8 cellular contexts compared by ENCODE assay signal in genomic region chr16:1414532-1415265, GRCh38. TPM values are rescaled to one million over a fixed set of nuclear protein-coding genes. Genes with fewer than 3 reads are reported as not detected.
DNase-seq lines count a peak whose midpoint lies in the region; ATAC-seq and TF ChIP-seq lines count a peak whose summit lies in the region.

UNKL (minus strand) TSS chr16:1414704; CDS start chr16:1414691, 13 bp downstream.

- TF ChIP-seq CTCF in left ventricle myocardium inferior (IDR thresholded peaks at IDR 0.05; ENCODE audit: borderline replicate concordance): no peak
- no peak for TF ChIP-seq CTCF in prostate gland (IDR thresholded peaks at IDR 0.05)
- TF ChIP-seq CTCF in upper lobe of right lung (IDR thresholded peaks at IDR 0.05): no peak

- no peaks in the 10 kb centered on the region for H3K27me3 ChIP-seq in HUES48 (ENCODE audit: control insufficient read depth, insufficient read depth, low read length)
- no peaks in the 10 kb centered on the region for H3K27me3 ChIP-seq in left ventricle myocardium inferior (ENCODE audit: low read depth)
- no peaks in the 10 kb centered on the region for H3K27me3 ChIP-seq in prostate gland (replicated peaks; ENCODE audit: insufficient read depth)
- no peaks in the 10 kb centered on the region for H3K27me3 ChIP-seq in upper lobe of right lung

- ATAC-seq in GM18520 (IDR thresholded peaks at IDR 0.05; ENCODE audit: unreplicated experiment) (peak; percentile 61), upper lobe of right lung (peak; percentile 65)

- WGBS in adipose tissue, 3 donors: 1 to 6% (median 2%) methylated on average over 19 to 70 of the region's 72 CpGs
- 7% methylated on average over 23 of the region's 72 CpGs for WGBS in prostate gland

- intact Hi-C loops in T-helper 1 cell treated with Interleukin-12 subunit alpha and Interleukin-12 subunit beta and Interleukin-4 antibody, amounts not matched to agents 30 ng/mL and 1 ng/mL, for 36 hours (cut with micrococcal nuclease): loop anchor here (1.0 to 5.0 kb wide), 3 partner anchors 52 to 118 kb away; partner anchors contain the start of gene TMEM204
- intact Hi-C loops in left ventricle myocardium inferior (cut with micrococcal nuclease) (no loop called here), prostate gland (cut with DNase I) (loop anchor here (10.0 kb wide), 1 partner anchor 200 kb away; the partner anchor contains the start of genes CRAMP1 and IFT140), upper lobe of right lung (cut with DNase I) (no loop called here)

- H3K36me3 ChIP-seq in HUES48 (ENCODE audit: control insufficient read depth, insufficient read depth, low read length): peaks cover 4% of the 10 kb centered on the region; the same call in 1 of the 2 replicates
- peaks cover 31% of the 10 kb centered on the region for H3K36me3 ChIP-seq in left ventricle myocardium inferior
- peaks cover 0 to 3% of the 10 kb centered on the region in 2 donors for H3K36me3 ChIP-seq in prostate gland
- H3K36me3 ChIP-seq in upper lobe of right lung: peaks cover 20% of the 10 kb centered on the region

- peak within 1 kb of the TSS; percentile 47 for H3K27ac ChIP-seq in HUES48 (ENCODE audit: low read depth, low read length)
- no peak within 1 kb of the TSS for H3K27ac ChIP-seq in adipose tissue (ENCODE audit: low read depth, low read length)
- peak within 1 kb of the TSS; percentile 90 for H3K27ac ChIP-seq in left ventricle myocardium inferior (replicated peaks)
- H3K27ac ChIP-seq in prostate gland: peak within 1 kb of the TSS; percentile 84 to 87
- H3K27ac ChIP-seq in upper lobe of right lung: peak within 1 kb of the TSS; percentile 87

- DNase-seq in 8988T (peak; percentile 80), left ventricle myocardium inferior (peak; percentile 81), prostate gland (ENCODE audit: low spot score) (peak; percentile 64), upper lobe of right lung (peak; percentile 92)

- no peaks in the 10 kb centered on the region for H3K9me3 ChIP-seq in HUES48 (ENCODE audit: control insufficient read depth, insufficient read depth, low read length)
- no peaks in the 10 kb centered on the region for H3K9me3 ChIP-seq in left ventricle myocardium inferior (replicated peaks)
- H3K9me3 ChIP-seq in prostate gland: no peaks in the 10 kb centered on the region
- no peaks in the 10 kb centered on the region for H3K9me3 ChIP-seq in upper lobe of right lung

- H3K4me3 ChIP-seq in HUES48 (ENCODE audit: low read depth, low read length) (peak within 1 kb of the TSS; percentile 69), left ventricle myocardium inferior (peak within 1 kb of the TSS; percentile 96), prostate gland (peak within 1 kb of the TSS; percentile 95 to 98), upper lobe of right lung (peak within 1 kb of the TSS; percentile 88)

- H3K4me1 ChIP-seq in HUES48 (ENCODE audit: control insufficient read depth, insufficient read depth, low read length) (0 out of 2 replicates have a peak, but pooled peaks cover 3% of the 10 kb centered on the region), left ventricle myocardium inferior (peaks cover 49% of the 10 kb centered on the region), prostate gland (replicated peaks) (peaks cover 3% of the 10 kb centered on the region), upper lobe of right lung (peaks cover 12% of the 10 kb centered on the region)

- H3K9ac ChIP-seq in HUES48 (ENCODE audit: low read depth, low read length): no peak within 1 kb of the TSS; the same call in 1 of the 2 replicates

- no peak for TF ChIP-seq POLR2A in prostate gland (IDR thresholded peaks at IDR 0.05)

RNA-seq across cellular contexts. Expression of gene UNKL, which starts in this region (rescaled TPM):
- 43.3 and 47.9 TPM in 2 replicates for total RNA-seq in T-helper 1 cell treated with Interleukin-12 subunit alpha and Interleukin-12 subunit beta and Interleukin-4 antibody, amounts not matched to agents 30 ng/mL and 1 ng/mL, for 36 hours
- 10 to 100 TPM in 2 of 3 donors, 1 to 10 TPM in 1; 7.2 to 12.7 (median 11.3) TPM for polyA plus RNA-seq in adipose tissue
- total RNA-seq in left ventricle myocardium inferior: 13.4 TPM
- 10 to 100 TPM; 32.6 to 96.7 TPM for total RNA-seq in prostate gland
- 19.9 TPM for total RNA-seq in upper lobe of right lung

Comparison
In these comparisons a context has a peak if more than half of its experiments do, and no peak if none do; other contexts are left out.
1. intact Hi-C loops: an anchor here in T-helper 1 cell treated with Interleukin-12 subunit alpha and Interleukin-12 subunit beta and Interleukin-4 antibody, amounts not matched to agents 30 ng/mL and 1 ng/mL, for 36 hours (1.0 to 5.0 kb wide) and prostate gland (10.0 kb wide); none called in left ventricle myocardium inferior and upper lobe of right lung.